ENCODE assay signal across 1 cellular context in genomic region chr3:183591881-183592521, GRCh38.
TF ChIP-seq lines count a peak whose summit lies in the region.

No MANE protein-coding gene starts in this region.

TF ChIP-seq in K562, 482 proteins besides CTCF, POLR2A, EP300 and RAD21 (continued from another document):
- TF ChIP-seq ZNF592 (IDR thresholded peaks at IDR 0.05) (no peak), U2AF2 (optimal IDR thresholded peaks at IDR 0.05; ENCODE audit: low read depth, low read length) (no peak), HDAC8 (tag; IDR thresholded peaks at IDR 0.05) (no peak), ZNF354B (CRISPR knock-in tag; IDR thresholded peaks at IDR 0.05) (no peak), SREBF2 (CRISPR knock-in tag; IDR thresholded peaks at IDR 0.05) (no peak), SMARCC2 (IDR thresholded peaks at IDR 0.05; ENCODE audit: low read depth) (no peak), NR3C1 (CRISPR knock-in tag; IDR thresholded peaks at IDR 0.05) (no peak), TCFL5 (CRISPR knock-in tag; conservative IDR thresholded peaks at IDR 0.05) (no peak), ZNF121 (CRISPR knock-in tag; conservative IDR thresholded peaks at IDR 0.05) (no peak), SIRT6 (IDR thresholded peaks at IDR 0.05; ENCODE audit: low read depth, low read length) (no peak), POLR2AphosphoS5 (IDR thresholded peaks at IDR 0.05; ENCODE audit: control insufficient read depth, insufficient read depth, low read depth, low read length) (no peak), DDX20 (tag; IDR thresholded peaks at IDR 0.05; ENCODE audit: low read depth) (no peak)
- TF ChIP-seq, protein P1, sequence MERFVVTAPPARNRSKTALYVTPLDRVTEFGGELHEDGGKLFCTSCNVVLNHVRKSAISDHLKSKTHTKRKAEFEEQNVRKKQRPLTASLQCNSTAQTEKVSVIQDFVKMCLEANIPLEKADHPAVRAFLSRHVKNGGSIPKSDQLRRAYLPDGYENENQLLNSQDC (CRISPR knock-in tag; IDR thresholded peaks at IDR 0.05): no peak
- TF ChIP-seq, protein P2, sequence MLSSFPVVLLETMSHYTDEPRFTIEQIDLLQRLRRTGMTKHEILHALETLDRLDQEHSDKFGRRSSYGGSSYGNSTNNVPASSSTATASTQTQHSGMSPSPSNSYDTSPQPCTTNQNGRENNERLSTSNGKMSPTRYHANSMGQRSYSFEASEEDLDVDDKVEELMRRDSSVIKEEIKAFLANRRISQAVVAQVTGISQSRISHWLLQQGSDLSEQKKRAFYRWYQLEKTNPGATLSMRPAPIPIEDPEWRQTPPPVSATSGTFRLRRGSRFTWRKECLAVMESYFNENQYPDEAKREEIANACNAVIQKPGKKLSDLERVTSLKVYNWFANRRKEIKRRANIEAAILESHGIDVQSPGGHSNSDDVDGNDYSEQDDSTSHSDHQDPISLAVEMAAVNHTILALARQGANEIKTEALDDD (IDR thresholded peaks at IDR 0.05): no peak
